In the genomic region with DNA sequence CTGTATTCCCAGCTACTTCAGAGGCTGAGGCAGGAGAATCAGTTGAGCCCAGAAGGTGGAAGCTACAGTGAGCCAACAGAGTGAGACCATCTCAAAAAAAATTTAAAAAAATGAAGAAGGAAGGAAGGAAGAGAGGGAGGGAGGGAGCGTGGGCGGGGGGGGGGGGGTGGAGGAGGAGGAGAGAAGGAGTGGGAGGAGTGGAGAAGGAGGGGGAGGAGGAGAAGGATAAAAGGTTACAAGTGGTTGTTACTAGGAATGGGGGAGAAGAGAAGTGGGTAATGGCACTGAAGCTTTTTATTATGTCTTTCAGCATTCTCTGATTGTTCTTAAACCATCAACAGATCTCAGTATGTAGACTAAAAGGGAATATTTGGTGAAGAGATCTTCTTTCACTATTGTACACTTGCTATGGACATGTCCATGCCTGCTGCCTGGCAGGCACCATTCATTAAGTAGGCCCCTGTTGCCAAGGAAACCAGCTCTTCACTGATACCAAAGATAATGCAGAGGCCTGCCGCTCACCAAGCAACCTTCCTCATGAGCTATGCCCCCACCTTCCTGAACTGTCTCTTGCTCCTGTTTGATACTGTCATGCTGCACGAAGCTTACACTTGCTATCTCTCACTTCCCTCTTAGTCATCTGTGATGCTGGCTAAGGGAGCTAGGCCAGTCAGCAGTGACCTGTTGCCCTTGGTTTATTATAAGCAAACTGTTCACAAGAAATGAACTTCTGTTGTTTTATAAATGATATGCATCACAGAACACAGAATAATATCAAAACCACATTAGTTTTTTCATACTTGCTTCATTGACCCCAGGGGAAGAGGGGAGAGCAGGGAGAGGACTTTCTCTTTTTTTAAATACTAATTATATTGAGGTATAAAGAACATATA, we compare ENCODE assay signal across 8 cellular contexts. TPM values are rescaled to one million over a fixed set of nuclear protein-coding genes. Genes with fewer than 3 reads are reported as not detected.
DNase-seq lines count a peak whose midpoint lies in the region; ATAC-seq, FAIRE-seq and TF ChIP-seq lines count a peak whose summit lies in the region.

No MANE protein-coding gene starts in this region.

- FAIRE-seq in bronchial epithelial cell (lab: Jason Lieb, UNC): peak; percentile 79

- DNase-seq in NB4 (ENCODE audit: low read depth) (peak; percentile 71), SIG-M5 treated with dmso at 0.1 percent for 504 hours (lab: John Stamatoyannopoulos, UW; ENCODE audit: unreplicated experiment) (peak; percentile 89), bronchial epithelial cell (ENCODE audit: low read depth) (peak; percentile 95), lung microvascular endothelial cell (ENCODE audit: low read depth in 2 of 2) (peak; percentile 46 to 81)

- 42% methylated on average over 4 of the region's 4 CpGs for WGBS in urinary bladder

- H3K27ac ChIP-seq in 22Rv1 (peak overlapping the region; percentile 2; the same call in 1 of the 2 replicates), urinary bladder (ENCODE audit: low read depth) (peak overlapping the region; percentile 67)

- H3K27me3 ChIP-seq in bronchial epithelial cell (ENCODE audit: control insufficient read depth, insufficient read depth, low read length): no peaks in the 10 kb centered on the region

- TF ChIP-seq CTCF in 22Rv1 (IDR thresholded peaks at IDR 0.05): no peak
- no peak for TF ChIP-seq CTCF in NB4 (IDR thresholded peaks at IDR 0.05; ENCODE audit: low read depth, low read length)
- TF ChIP-seq CTCF in bronchial epithelial cell (IDR thresholded peaks at IDR 0.05; ENCODE audit: insufficient read depth, low read length, severe bottlenecking): no peak

- no peak for TF ChIP-seq POLR2A in NB4 (IDR thresholded peaks at IDR 0.05; ENCODE audit: extremely low read depth, insufficient read length)

- H3K36me3 ChIP-seq in bronchial epithelial cell (ENCODE audit: control insufficient read depth, insufficient read depth, low read length): no peaks in the 10 kb centered on the region
- no peaks in the 10 kb centered on the region for H3K36me3 ChIP-seq in urinary bladder (ENCODE audit: insufficient read depth)

- ATAC-seq in GM18499 (IDR thresholded peaks at IDR 0.05; ENCODE audit: insufficient read depth, unreplicated experiment): peak; percentile 99
- peak; percentile 98 for ATAC-seq in HG02678 (IDR thresholded peaks at IDR 0.05; ENCODE audit: unreplicated experiment)

- no peaks in the 10 kb centered on the region for H3K4me1 ChIP-seq in urinary bladder (ENCODE audit: insufficient read depth)

- H3K4me3 ChIP-seq in NB4 (ENCODE audit: low read depth, low read length) (no peak overlapping the region), bronchial epithelial cell (ENCODE audit: low read depth, low read length) (no peak overlapping the region), urinary bladder (ENCODE audit: low read depth, low read length) (no peak overlapping the region)

RNA-seq across cellular contexts. Expression of a gene that starts 23.1 kb away (rescaled TPM):
- total RNA-seq in bronchial epithelial cell: 6.1 and 7.2 TPM in 2 replicates
- 7.4 and 11.1 TPM in 2 replicates for total RNA-seq in lung microvascular endothelial cell
- 37.9 TPM for total RNA-seq in urinary bladder
- 8.2 TPM for polyA plus RNA-seq in urinary bladder

RNA-seq across cellular contexts. Expression of a gene that starts 23.5 kb away (rescaled TPM):
- 28.7 and 31.0 TPM in 2 replicates for total RNA-seq in bronchial epithelial cell
- total RNA-seq in lung microvascular endothelial cell: 29.4 and 31.8 TPM in 2 replicates
- total RNA-seq in urinary bladder: 66.9 TPM
- polyA plus RNA-seq in urinary bladder: 24.6 TPM

RNA-seq across cellular contexts. Expression of a gene that starts 24.9 kb away (rescaled TPM):
- total RNA-seq in bronchial epithelial cell: 0.53 and 1.0 TPM in 2 replicates
- total RNA-seq in lung microvascular endothelial cell: 4.0 and 6.1 TPM in 2 replicates
- 40.1 TPM for total RNA-seq in urinary bladder
- 12.5 TPM for polyA plus RNA-seq in urinary bladder
